Comparison of ENCODE assay signal across 1 cellular context in genomic region chrX:71095555-71095970, GRCh38.
TF ChIP-seq lines count a peak whose summit lies in the region.

A gene with protein sequence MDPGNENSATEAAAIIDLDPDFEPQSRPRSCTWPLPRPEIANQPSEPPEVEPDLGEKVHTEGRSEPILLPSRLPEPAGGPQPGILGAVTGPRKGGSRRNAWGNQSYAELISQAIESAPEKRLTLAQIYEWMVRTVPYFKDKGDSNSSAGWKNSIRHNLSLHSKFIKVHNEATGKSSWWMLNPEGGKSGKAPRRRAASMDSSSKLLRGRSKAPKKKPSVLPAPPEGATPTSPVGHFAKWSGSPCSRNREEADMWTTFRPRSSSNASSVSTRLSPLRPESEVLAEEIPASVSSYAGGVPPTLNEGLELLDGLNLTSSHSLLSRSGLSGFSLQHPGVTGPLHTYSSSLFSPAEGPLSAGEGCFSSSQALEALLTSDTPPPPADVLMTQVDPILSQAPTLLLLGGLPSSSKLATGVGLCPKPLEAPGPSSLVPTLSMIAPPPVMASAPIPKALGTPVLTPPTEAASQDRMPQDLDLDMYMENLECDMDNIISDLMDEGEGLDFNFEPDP (plus strand): TSS chrX:71095851. CDS start chrX:71096529, 678 bp downstream.

TF ChIP-seq in A549, 52 proteins besides CTCF, POLR2A, EP300 and RAD21 (continued from another document):
- TF ChIP-seq REST (IDR thresholded peaks at IDR 0.05): no peak
- TF ChIP-seq ZC3H11A (IDR thresholded peaks at IDR 0.05): no peak
